In the genomic region with DNA sequence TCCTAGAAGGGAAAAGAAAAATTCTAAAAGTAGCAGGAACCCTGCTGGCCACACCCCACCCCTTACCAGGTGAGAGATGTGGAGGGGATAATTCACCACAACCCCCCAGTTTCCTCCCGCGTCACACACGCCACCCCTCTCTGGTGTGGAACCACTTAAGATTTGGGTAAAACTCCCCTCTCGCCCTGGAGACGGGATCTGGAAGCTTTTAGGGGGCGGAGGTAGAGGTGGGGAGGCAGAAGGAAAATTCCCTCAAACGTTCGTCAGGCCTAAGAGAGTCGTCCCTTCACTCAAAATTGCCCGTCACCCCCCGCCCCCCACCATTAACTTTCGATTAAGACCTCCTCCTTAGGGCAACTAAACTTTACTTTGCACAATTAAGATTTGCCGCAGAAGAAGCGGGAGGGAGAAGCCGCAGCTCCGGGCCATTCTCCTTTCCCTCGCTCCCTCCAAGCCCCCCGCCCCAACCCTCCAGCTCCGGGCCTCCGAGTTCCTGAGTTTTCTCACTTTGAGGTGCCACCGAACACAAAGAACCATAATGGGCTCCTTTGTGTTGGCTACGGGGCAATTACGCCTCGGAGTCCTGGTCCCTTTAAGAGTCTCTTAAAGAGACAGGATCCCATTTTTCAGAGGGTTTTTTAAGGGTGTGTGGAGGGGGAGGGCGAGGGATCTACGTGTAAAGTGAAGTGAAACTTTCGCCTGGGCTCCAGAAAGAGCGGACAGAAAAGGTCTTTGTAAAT, we compare ENCODE assay signal across 8 cellular contexts. TPM values are rescaled to one million over a fixed set of nuclear protein-coding genes. Genes with fewer than 3 reads are reported as not detected.
A peak's percentile ranks its signal among the peaks of the same experiment; 100 is the strongest.
DNase-seq lines count a peak whose midpoint lies in the region; ATAC-seq and TF ChIP-seq lines count a peak whose summit lies in the region.

No MANE protein-coding gene starts in this region.

- H3K27ac ChIP-seq in A673 (ENCODE audit: low read depth, low read length, poor library complexity, severe bottlenecking) (peak overlapping the region; percentile 92), neuronal stem cell (replicated peaks; ENCODE audit: low read length) (peak overlapping the region; percentile 97)

- peak; percentile 54 for DNase-seq in A673 (ENCODE audit: low spot score)
- peak; percentile 78 for DNase-seq in GM10248 (ENCODE audit: extremely low spot score)
- peak; percentile 61 for DNase-seq in NCI-H2196 (lab: John Stamatoyannopoulos, UW; ENCODE audit: unreplicated experiment)
- DNase-seq in activated T-helper 2 cell treated with anti-CD3 and anti-CD28 coated beads, Interferon-gamma antibody, Interleukin-2, Interleukin-4, amounts not matched to agents 10 μg/mL and 5 μg/mL and 100 μg/mL, durations not matched to agents 14 hours and 24 hours and 36 hours (ENCODE audit: low spot score), result no peak
- peak; percentile 56 for DNase-seq in glomerular visceral epithelial cell (ENCODE audit: extremely low spot score)
- peak; percentile 96 for DNase-seq in neuronal stem cell (ENCODE audit: low spot score)
- DNase-seq in occipital lobe (lab: John Stamatoyannopoulos, UW), result no peak

- H3K9me3 Mint-ChIP-seq in activated T-helper 2 cell treated with anti-CD3 and anti-CD28 coated beads, Interferon-gamma antibody, Interleukin-2, Interleukin-4, amounts not matched to agents 10 μg/mL and 5 μg/mL and 100 μg/mL, durations not matched to agents 14 hours and 24 hours and 36 hours, result no peaks in the 10 kb centered on the region

- intact Hi-C loops in A673 (cut with micrococcal nuclease; ENCODE audit: unreplicated experiment), result no loop called here
- intact Hi-C loops in activated T-helper 2 cell treated with anti-CD3 and anti-CD28 coated beads, Interferon-gamma antibody, Interleukin-2, Interleukin-4, amounts not matched to agents 10 μg/mL and 5 μg/mL and 100 μg/mL, durations not matched to agents 14 hours and 24 hours and 36 hours (cut with micrococcal nuclease), result loop anchor here (5.0 kb wide), 1 partner anchor 101 kb away; a partner anchor contains a TSS

- peak overlapping the region; percentile 62 for H3K4me3 ChIP-seq in A673 (ENCODE audit: low read depth, low read length, poor library complexity, severe bottlenecking)
- H3K4me3 ChIP-seq in neuronal stem cell (ENCODE audit: low read length in 2 of 2), result peak overlapping the region; percentile 66 to 77

- H3K4me2 ChIP-seq in neuronal stem cell (ENCODE audit: insufficient read depth, low read length, poor library complexity, severe bottlenecking), result peak overlapping the region; percentile 56

- H3K4me3 Mint-ChIP-seq in activated T-helper 2 cell treated with anti-CD3 and anti-CD28 coated beads, Interferon-gamma antibody, Interleukin-2, Interleukin-4, amounts not matched to agents 10 μg/mL and 5 μg/mL and 100 μg/mL, durations not matched to agents 14 hours and 24 hours and 36 hours (ENCODE audit: low read depth), result peak overlapping the region; percentile 82

- POLR2A ChIA-PET in A673 (lab: Charles Lee; ENCODE audit: low non-redundant PET) (interaction anchor here (0.6 to 0.9 kb wide), 2 partner anchors 9 to 36 kb away, joined by 3 to 5 read pairs; no protein-coding TSS in a partner anchor), GM10248 (lab: Yijun Ruan, JAX) (no interaction called here)

- peaks cover 3% of the 10 kb centered on the region for H3K79me1 ChIP-seq in neuronal stem cell (ENCODE audit: low read depth, low read length)

- no peak overlapping the region for H2BK15ac ChIP-seq in neuronal stem cell (ENCODE audit: low read length)

- no peak for TF ChIP-seq CTCF in A673 (conservative IDR thresholded peaks at IDR 0.05; ENCODE audit: low read depth, low read length)
- no peak for TF ChIP-seq CTCF in GM10248 (IDR thresholded peaks at IDR 0.05; ENCODE audit: control extremely low read depth, extremely low read depth, low read depth, missing control alignments)

- H2BK12ac ChIP-seq in neuronal stem cell (ENCODE audit: low read length), result peak overlapping the region; percentile 0

- no peak overlapping the region for H3K27ac Mint-ChIP-seq in activated T-helper 2 cell treated with anti-CD3 and anti-CD28 coated beads, Interferon-gamma antibody, Interleukin-2, Interleukin-4, amounts not matched to agents 10 μg/mL and 5 μg/mL and 100 μg/mL, durations not matched to agents 14 hours and 24 hours and 36 hours

- peaks cover 12% of the 10 kb centered on the region for H3K4me1 Mint-ChIP-seq in activated T-helper 2 cell treated with anti-CD3 and anti-CD28 coated beads, Interferon-gamma antibody, Interleukin-2, Interleukin-4, amounts not matched to agents 10 μg/mL and 5 μg/mL and 100 μg/mL, durations not matched to agents 14 hours and 24 hours and 36 hours (ENCODE audit: low read depth)

- H3K9me3 ChIP-seq in A673 (ENCODE audit: low read depth, low read length, poor library complexity, severe bottlenecking) (no peaks in the 10 kb centered on the region), neuronal stem cell (replicated peaks in 1 of 2; ENCODE audit: control insufficient read depth in 2 of 2, insufficient read depth in 1 of 2, low read depth in 1 of 2, low read length in 2 of 2) (no peaks in the 10 kb centered on the region)

- H3K27me3 Mint-ChIP-seq in activated T-helper 2 cell treated with anti-CD3 and anti-CD28 coated beads, Interferon-gamma antibody, Interleukin-2, Interleukin-4, amounts not matched to agents 10 μg/mL and 5 μg/mL and 100 μg/mL, durations not matched to agents 14 hours and 24 hours and 36 hours (ENCODE audit: low read depth), result peaks cover 67% of the 10 kb centered on the region

- H3K18ac ChIP-seq in neuronal stem cell (ENCODE audit: low read length), result peak overlapping the region; percentile 94

- H4K91ac ChIP-seq in neuronal stem cell (ENCODE audit: low read depth, low read length, poor library complexity), result no peak overlapping the region

- H3K27me3 ChIP-seq in A673 (replicated peaks; ENCODE audit: insufficient read depth, low read depth, low read length, poor library complexity) (no peaks in the 10 kb centered on the region), neuronal stem cell (ENCODE audit: control insufficient read depth in 3 of 3, insufficient read depth in 3 of 3, low read depth in 1 of 3, low read length in 3 of 3) (no peaks in the 10 kb centered on the region)

- peak overlapping the region; percentile 62 for H2AFZ ChIP-seq in neuronal stem cell (ENCODE audit: low read length)

- no peak overlapping the region for H2BK120ac ChIP-seq in neuronal stem cell (ENCODE audit: low read depth, low read length)

- CTCF ChIA-PET in A673 (lab: Charles Lee), result interaction anchor here (1.0 kb wide), 1 partner anchor 22 kb away, joined by 4 read pairs; no protein-coding TSS in a partner anchor
- CTCF ChIA-PET in GM10248 (lab: Yijun Ruan, JAX), result interaction anchor here (1.5 kb wide), 1 partner anchor 8 kb away, joined by 3 read pairs; no protein-coding TSS in a partner anchor

- H3K14ac ChIP-seq in neuronal stem cell (ENCODE audit: low read length), result no peak overlapping the region

- H2AK5ac ChIP-seq in neuronal stem cell (ENCODE audit: low read depth, low read length), result peak overlapping the region; percentile 53

- H3K36me3 ChIP-seq in A673 (ENCODE audit: insufficient read depth, low read length, poor library complexity, severe bottlenecking) (no peaks in the 10 kb centered on the region), neuronal stem cell (replicated peaks in 1 of 2; ENCODE audit: control insufficient read depth in 2 of 2, insufficient read depth in 2 of 2, low read length in 2 of 2) (peaks cover 4 to 25% of the 10 kb centered on the region in 2 donors)

- H3K4me1 ChIP-seq in A673 (ENCODE audit: insufficient read depth, low read length, poor library complexity, severe bottlenecking) (peaks cover 11% of the 10 kb centered on the region), neuronal stem cell (ENCODE audit: control insufficient read depth in 2 of 2, insufficient read depth in 1 of 2, low read depth in 1 of 2, low read length in 2 of 2) (peaks cover 10 to 14% of the 10 kb centered on the region in 2 donors)

- BruUV-seq in A673 (replicated peaks; lab: Mats Ljungman, UMichigan), result TSS peak; percentile 61

- peaks cover 2% of the 10 kb centered on the region for H3K36me3 Mint-ChIP-seq in activated T-helper 2 cell treated with anti-CD3 and anti-CD28 coated beads, Interferon-gamma antibody, Interleukin-2, Interleukin-4, amounts not matched to agents 10 μg/mL and 5 μg/mL and 100 μg/mL, durations not matched to agents 14 hours and 24 hours and 36 hours (ENCODE audit: low read depth)

- WGBS in neuronal stem cell (ENCODE audit: extremely low coverage in 2 of 2, insufficient read length in 2 of 2, insufficient replicate concordance in 1 of 2), 2 donors, result no CpG with 5 or more reads among the region's 28 CpGs

- H3K9ac ChIP-seq in neuronal stem cell (ENCODE audit: low read depth, low read length, poor library complexity), result peak overlapping the region; percentile 79

- no peak overlapping the region for H4K8ac ChIP-seq in neuronal stem cell (ENCODE audit: low read depth, low read length)

- no peak for ATAC-seq in HG03457 (IDR thresholded peaks at IDR 0.05; ENCODE audit: unreplicated experiment)

- H3K4ac ChIP-seq in neuronal stem cell (ENCODE audit: low read length), result no peak overlapping the region

- H2BK5ac ChIP-seq in neuronal stem cell (ENCODE audit: low read length), result no peak overlapping the region

- no peak overlapping the region for H3K23ac ChIP-seq in neuronal stem cell (ENCODE audit: low read depth, low read length, poor library complexity)

RNA-seq across cellular contexts. Expression of a gene that starts 1.0 kb away (rescaled TPM):
- total RNA-seq in A673 (2021), result 23.5 and 23.7 TPM in 2 replicates
- 0.53 and 0.57 TPM in 2 replicates for total RNA-seq in activated T-helper 2 cell treated with anti-CD3 and anti-CD28 coated beads, Interferon-gamma antibody, Interleukin-2, Interleukin-4, amounts not matched to agents 10 μg/mL and 5 μg/mL and 100 μg/mL, durations not matched to agents 14 hours and 24 hours and 36 hours
- 181 TPM for polyA plus RNA-seq in neuronal stem cell (2013, experiment 1 of 2)
- 177 TPM for polyA plus RNA-seq in neuronal stem cell (2013, experiment 2 of 2)
- total RNA-seq in occipital lobe, result 6.9 TPM

RNA-seq across cellular contexts. Expression of a gene that starts 53.1 kb away (rescaled TPM):
- 32.9 and 33.8 TPM in 2 replicates for total RNA-seq in A673 (2021)
- 44.7 and 49.6 TPM in 2 replicates for total RNA-seq in activated T-helper 2 cell treated with anti-CD3 and anti-CD28 coated beads, Interferon-gamma antibody, Interleukin-2, Interleukin-4, amounts not matched to agents 10 μg/mL and 5 μg/mL and 100 μg/mL, durations not matched to agents 14 hours and 24 hours and 36 hours
- polyA plus RNA-seq in neuronal stem cell (2013, experiment 1 of 2), result 22.8 TPM
- polyA plus RNA-seq in neuronal stem cell (2013, experiment 2 of 2), result 23.3 TPM
- 38.8 TPM for total RNA-seq in occipital lobe

Comparison
In these comparisons a context has a peak if more than half of its experiments do, and no peak if none do; other contexts are left out.
1. DNase-seq: peak in A673 (single experiment), GM10248 (single experiment), NCI-H2196 (single experiment), glomerular visceral epithelial cell (single experiment) and neuronal stem cell (single experiment); none in activated T-helper 2 cell treated with anti-CD3 and anti-CD28 coated beads, Interferon-gamma antibody, Interleukin-2, Interleukin-4, amounts not matched to agents 10 μg/mL and 5 μg/mL and 100 μg/mL, durations not matched to agents 14 hours and 24 hours and 36 hours (single experiment) and occipital lobe (single experiment).